ENCODE assay signal across 27 cellular contexts in genomic region chr3:110243081-110243480, GRCh38.
DNase-seq lines count a peak whose midpoint lies in the region; ATAC-seq and TF ChIP-seq lines count a peak whose summit lies in the region.
"Had no signal": no experiment of that assay in that cellular context is flagged by ENCODE, and none has a peak within 500 bp of the region (broad histone marks: within the 10 kb centered on the region; RNA-seq: fewer than 3 reads in every experiment).

No MANE protein-coding gene starts in this region.

- no peaks in the 10 kb centered on the region for H3K36me3 ChIP-seq in vagina
- H3K36me3 ChIP-seq: esophagus squamous epithelium, heart right ventricle, left lung, pancreas had no signal

- no peak for ATAC-seq in activated naive CD8-positive, alpha-beta T cell treated with anti-CD3 and anti-CD28 coated beads, Interleukin-2, amount 50 U/mL, for 24 hours
- ATAC-seq: activated CD4-positive, alpha-beta T cell treated with anti-CD3 and anti-CD28 coated beads for 36 hours; activated naive CD4-positive, alpha-beta T cell treated with anti-CD3 and anti-CD28 coated beads, Interleukin-2, amount 50 U/mL, for 72 hours; heart right ventricle; left lung; natural killer cell treated with Interleukin-12 subunit alpha and Interleukin-12 subunit beta and Interleukin-15 and Interleukin-18, amount 100 ng/mL, for 72 hours; Panc1; pancreas; right cardiac atrium; T-helper 17 cell had no signal

- H3K27me3 Mint-ChIP-seq in activated naive CD8-positive, alpha-beta T cell treated with anti-CD3 and anti-CD28 coated beads, Interleukin-2, amount 50 U/mL, for 24 hours = no peaks in the 10 kb centered on the region
- H3K27me3 Mint-ChIP-seq: IgD-negative memory B cell; natural killer cell treated with Interleukin-12 subunit alpha and Interleukin-12 subunit beta and Interleukin-15 and Interleukin-18, amount 100 ng/mL, for 72 hours; T-helper 17 cell had no signal

- no peak overlapping the region for H3K27ac ChIP-seq in vagina
- H3K27ac ChIP-seq: esophagus squamous epithelium, heart right ventricle, left lung, pancreas had no signal

- no peaks in the 10 kb centered on the region for H3K27me3 ChIP-seq in vagina
- H3K27me3 ChIP-seq: esophagus squamous epithelium, heart right ventricle, left lung, pancreas had no signal

- H3K4me3 ChIP-seq in retinal pigment epithelial cell (ENCODE audit: low read length) (no peak overlapping the region), vagina (no peak overlapping the region)
- H3K4me3 ChIP-seq: esophagus squamous epithelium, heart right ventricle, left lung, pancreas had no signal

- no peak overlapping the region for H3K27ac Mint-ChIP-seq in activated naive CD8-positive, alpha-beta T cell treated with anti-CD3 and anti-CD28 coated beads, Interleukin-2, amount 50 U/mL, for 24 hours
- H3K27ac Mint-ChIP-seq: activated CD4-positive, alpha-beta T cell treated with anti-CD3 and anti-CD28 coated beads for 36 hours; activated naive CD4-positive, alpha-beta T cell treated with anti-CD3 and anti-CD28 coated beads, Interleukin-2, amount 50 U/mL, for 72 hours; IgD-negative memory B cell; natural killer cell treated with Interleukin-12 subunit alpha and Interleukin-12 subunit beta and Interleukin-15 and Interleukin-18, amount 100 ng/mL, for 72 hours; T-helper 17 cell had no signal

- TF ChIP-seq POLR2A in vagina (IDR thresholded peaks at IDR 0.05) = no peak

- DNase-seq in NCI-H2029 (lab: John Stamatoyannopoulos, UW) (peak; percentile 9), NCI-H2029 treated with DMSO at 0.1 percent for 48 hours (lab: John Stamatoyannopoulos, UW) (no peak), NCI-H82 treated with DMSO at 0.1 percent for 48 hours (lab: John Stamatoyannopoulos, UW; ENCODE audit: unreplicated experiment) (peak; percentile 65), fibroblast of gingiva (ENCODE audit: low read depth) (peak; percentile 64), retinal pigment epithelial cell (ENCODE audit: low read depth) (peak; percentile 88), vagina (ENCODE audit: extremely low spot score in 2 of 2) (no peak)
- no peak for DNase-seq in activated CD4-positive, alpha-beta T cell treated with anti-CD3 and anti-CD28 coated beads, Interleukin-2, amount 50 U/mL, for 4 hours
- DNase-seq in activated naive CD8-positive, alpha-beta T cell treated with anti-CD3 and anti-CD28 coated beads, Interleukin-2, amount 50 U/mL, for 24 hours = no peak
- DNase-seq: 8988T; activated CD4-positive, alpha-beta T cell treated with anti-CD3 and anti-CD28 coated beads for 36 hours; DND-41; esophagus squamous epithelium; GOT3; heart right ventricle; left lung; midbrain; NCI-H187; NCI-H446; NK-92 treated with Interleukin-12 subunit alpha and Interleukin-12 subunit beta, amount 100 ng/mL, for 24 hours; pancreas; right cardiac atrium; stimulated activated CD4-positive, alpha-beta T cell treated with anti-CD3 and anti-CD28 coated beads, Interleukin-15, amount 100 ng/mL, for 24 hours; T-helper 17 cell had no signal

- H3K4me1 Mint-ChIP-seq in activated naive CD8-positive, alpha-beta T cell treated with anti-CD3 and anti-CD28 coated beads, Interleukin-2, amount 50 U/mL, for 24 hours = peaks cover 7% of the 10 kb centered on the region
- H3K4me1 Mint-ChIP-seq: IgD-negative memory B cell, T-helper 17 cell had no signal

- H3K36me3 Mint-ChIP-seq in activated naive CD8-positive, alpha-beta T cell treated with anti-CD3 and anti-CD28 coated beads, Interleukin-2, amount 50 U/mL, for 24 hours (ENCODE audit: low read depth) = no peaks in the 10 kb centered on the region
- H3K36me3 Mint-ChIP-seq: activated naive CD4-positive, alpha-beta T cell treated with anti-CD3 and anti-CD28 coated beads, Interleukin-2, amount 50 U/mL, for 72 hours; IgD-negative memory B cell; natural killer cell treated with Interleukin-12 subunit alpha and Interleukin-12 subunit beta and Interleukin-15 and Interleukin-18, amount 100 ng/mL, for 72 hours had no signal

- H3K9me3 Mint-ChIP-seq in activated naive CD8-positive, alpha-beta T cell treated with anti-CD3 and anti-CD28 coated beads, Interleukin-2, amount 50 U/mL, for 24 hours = peaks cover 4% of the 10 kb centered on the region

- intact Hi-C loops in vagina (cut with DNase I) = no loop called here

- H3K4me3 Mint-ChIP-seq in activated naive CD8-positive, alpha-beta T cell treated with anti-CD3 and anti-CD28 coated beads, Interleukin-2, amount 50 U/mL, for 24 hours = no peak overlapping the region
- H3K4me3 Mint-ChIP-seq: activated CD4-positive, alpha-beta T cell treated with anti-CD3 and anti-CD28 coated beads for 36 hours; IgD-negative memory B cell; natural killer cell treated with Interleukin-12 subunit alpha and Interleukin-12 subunit beta and Interleukin-15 and Interleukin-18, amount 100 ng/mL, for 72 hours; T-helper 17 cell had no signal

- TF ChIP-seq CTCF in retinal pigment epithelial cell (conservative IDR thresholded peaks at IDR 0.05; ENCODE audit: low read depth, low read length) (no peak), vagina (IDR thresholded peaks at IDR 0.05) (no peak)

- no peaks in the 10 kb centered on the region for H3K4me1 ChIP-seq in vagina
- H3K4me1 ChIP-seq: esophagus squamous epithelium, heart right ventricle, left lung, pancreas had no signal

- no peaks in the 10 kb centered on the region for H3K9me3 ChIP-seq in vagina
- H3K9me3 ChIP-seq: esophagus squamous epithelium, pancreas had no signal

Comparison
In these comparisons a context has a peak if more than half of its experiments do, and no peak if none do; other contexts are left out.
1. DNase-seq: peak in NCI-H2029 (single experiment), NCI-H82 treated with DMSO at 0.1 percent for 48 hours (single experiment), fibroblast of gingiva (single experiment) and retinal pigment epithelial cell (single experiment); none in NCI-H2029 treated with DMSO at 0.1 percent for 48 hours (single experiment), activated CD4-positive, alpha-beta T cell treated with anti-CD3 and anti-CD28 coated beads, Interleukin-2, amount 50 U/mL, for 4 hours (0 of 2), vagina (0 of 2) and activated naive CD8-positive, alpha-beta T cell treated with anti-CD3 and anti-CD28 coated beads, Interleukin-2, amount 50 U/mL, for 24 hours (single experiment).